In genomic region chr2:241272722-241273551, GRCh38 we compare ENCODE assay signal across 8 cellular contexts. TPM values are rescaled to one million over a fixed set of nuclear protein-coding genes. Genes with fewer than 3 reads are reported as not detected.
DNase-seq lines count a peak whose midpoint lies in the region; ATAC-seq and TF ChIP-seq lines count a peak whose summit lies in the region.

No MANE protein-coding gene starts in this region.

- no peaks in the 10 kb centered on the region for H3K9me3 ChIP-seq in T-helper 17 cell (ENCODE audit: control insufficient read depth, low read length, poor library complexity, severe bottlenecking)
- no peaks in the 10 kb centered on the region for H3K9me3 ChIP-seq in iPS DF 6.9 (ENCODE audit: control insufficient read depth, insufficient read depth, low read length)

- H3K4me3 Mint-ChIP-seq in T-helper 17 cell: peak overlapping the region; percentile 89

- WGBS in iPS DF 6.9 (ENCODE audit: insufficient coverage, insufficient read length): 100% methylated on average over 2 of the region's 62 CpGs

- H3K4me1 ChIP-seq in ACC112 (ENCODE audit: control insufficient read depth, insufficient read depth, low read length, unreplicated experiment): peaks cover 31% of the 10 kb centered on the region
- H3K4me1 ChIP-seq in iPS DF 6.9 (ENCODE audit: control insufficient read depth, insufficient read depth, low read length): no peaks in the 10 kb centered on the region; the same call in 1 of the 2 replicates

- no peaks in the 10 kb centered on the region for H3K27me3 Mint-ChIP-seq in T-helper 17 cell

- H2AFZ ChIP-seq in ACC112 (ENCODE audit: low read length, unreplicated experiment): peak overlapping the region; percentile 49

- peaks cover 86% of the 10 kb centered on the region for H3K79me2 ChIP-seq in ACC112 (ENCODE audit: control insufficient read depth, insufficient read depth, low read length, unreplicated experiment)

- H3K27ac Mint-ChIP-seq in T-helper 17 cell: peak overlapping the region; percentile 86

- no peaks in the 10 kb centered on the region for H3K27me3 ChIP-seq in ACC112 (ENCODE audit: insufficient read depth, low read length)
- no peaks in the 10 kb centered on the region for H3K27me3 ChIP-seq in iPS DF 6.9 (ENCODE audit: control insufficient read depth, insufficient read depth, low read length)

- peaks cover 2% of the 10 kb centered on the region for H3K36me3 Mint-ChIP-seq in T-helper 17 cell (ENCODE audit: low read depth)

- H3K4me1 Mint-ChIP-seq in T-helper 17 cell: peaks cover 44% of the 10 kb centered on the region

- peak overlapping the region; percentile 40; the same call in 1 of the 2 replicates for H3K27ac ChIP-seq in ACC112 (ENCODE audit: low read depth, low read length)
- H3K27ac ChIP-seq in iPS DF 6.9 (ENCODE audit: low read length): no peak overlapping the region

- peak; percentile 69 for ATAC-seq in GM18868 (IDR thresholded peaks at IDR 0.05; ENCODE audit: unreplicated experiment)
- ATAC-seq in HG03432 (IDR thresholded peaks at IDR 0.05; ENCODE audit: unreplicated experiment): peak; percentile 60
- peak; percentile 69 for ATAC-seq in T-helper 17 cell

- peaks cover 13% of the 10 kb centered on the region for H3K36me3 ChIP-seq in ACC112 (ENCODE audit: insufficient read depth, low read length)
- no peaks in the 10 kb centered on the region for H3K36me3 ChIP-seq in iPS DF 6.9 (ENCODE audit: control insufficient read depth, insufficient read depth, low read length)

- in situ Hi-C loops in astrocyte of the spinal cord (cut with HindIII; ENCODE audit: low sequenced_read_pairs): no loop called here

- DNase-seq in T-helper 17 cell (peak; percentile 27 to 56 (median 55)), astrocyte of the spinal cord (ENCODE audit: low read depth, low spot score) (peak; percentile 55), iPS DF 6.9 (ENCODE audit: low read depth, low spot score) (no peak), skeletal muscle cell (ENCODE audit: low read depth) (peak; percentile 41)
- DNase-seq in NK-92 treated with Interleukin-12 subunit alpha and Interleukin-12 subunit beta, amount 100 ng/mL, for 24 hours (lab: John Stamatoyannopoulos, UW): no peak

- TF ChIP-seq CTCF in astrocyte of the spinal cord (IDR thresholded peaks at IDR 0.05; ENCODE audit: low read depth, low read length): no peak

- peak overlapping the region; percentile 93 for H3K4me3 ChIP-seq in ACC112 (ENCODE audit: low read depth, low read length)
- peak overlapping the region; percentile 61 for H3K4me3 ChIP-seq in astrocyte of the spinal cord (ENCODE audit: low read depth, low read length)
- H3K4me3 ChIP-seq in iPS DF 6.9 (ENCODE audit: low read length): peak overlapping the region; percentile 56; the same call in 1 of the 2 replicates
- H3K4me3 ChIP-seq in skeletal muscle cell (ENCODE audit: low read depth, low read length): peak overlapping the region; percentile 77

RNA-seq across cellular contexts. Expression of gene HDLBP, which starts 42.5 kb away (rescaled TPM):
- 100 to 1,000 TPM; 136 to 175 TPM for total RNA-seq in T-helper 17 cell

RNA-seq across cellular contexts. Expression of gene SEPTIN2, which starts 42.8 kb away (rescaled TPM):
- total RNA-seq in T-helper 17 cell: 100 to 1,000 TPM; 190 to 216 TPM

Comparison
In these comparisons a context has a peak if more than half of its experiments do, and no peak if none do; other contexts are left out.
1. DNase-seq: peak in T-helper 17 cell (3 of 3), astrocyte of the spinal cord (single experiment) and skeletal muscle cell (single experiment); none in iPS DF 6.9 (single experiment) and NK-92 treated with Interleukin-12 subunit alpha and Interleukin-12 subunit beta, amount 100 ng/mL, for 24 hours (single experiment).
2. Peak in every context shown above with its lines, with median percentiles within 50 percentile points of each other: H3K4me3 ChIP-seq and ATAC-seq.